Comparison of ENCODE assay signal across 19 cellular contexts in genomic region chr9:129558063-129558550, GRCh38.
A peak's percentile ranks its signal among the peaks of the same experiment; 100 is the strongest.
DNase-seq lines count a peak whose midpoint lies in the region; ATAC-seq and TF ChIP-seq lines count a peak whose summit lies in the region.
"Had no signal": no experiment of that assay in that cellular context is flagged by ENCODE, and none has a peak within 500 bp of the region (broad histone marks: within the 10 kb centered on the region; RNA-seq: fewer than 3 reads in every experiment).

No MANE protein-coding gene starts in this region.

- H3K27me3 Mint-ChIP-seq in chondrocyte (ENCODE audit: low read depth), result no peaks in the 10 kb centered on the region

- no peaks in the 10 kb centered on the region for H3K36me3 ChIP-seq in cardiac muscle cell
- H3K36me3 ChIP-seq in mesenchymal stem cell (ENCODE audit: control insufficient read depth in 1 of 2, insufficient read depth in 2 of 2, low read depth in 1 of 2, low read length in 2 of 2), result no peaks in the 10 kb centered on the region
- no peaks in the 10 kb centered on the region for H3K36me3 ChIP-seq in thyroid gland
- H3K36me3 ChIP-seq: brain microvascular endothelial cell, HAP-1, lower lobe of right lung, upper lobe of left lung had no signal

- H3K36me3 Mint-ChIP-seq in chondrocyte (ENCODE audit: low read depth), result no peaks in the 10 kb centered on the region
- H3K36me3 Mint-ChIP-seq: CD8-positive, alpha-beta memory T cell had no signal

- H3K4me3 ChIP-seq in cardiac muscle cell, result no peak overlapping the region
- no peak overlapping the region for H3K4me3 ChIP-seq in mesenchymal stem cell (ENCODE audit: insufficient read depth in 1 of 2, low read depth in 1 of 2, low read length in 2 of 2)
- H3K4me3 ChIP-seq in thyroid gland (replicated peaks in 1 of 3), result no peak overlapping the region
- H3K4me3 ChIP-seq: HAP-1, lower lobe of right lung, upper lobe of left lung had no signal

- peak overlapping the region; percentile 94 for H4K91ac ChIP-seq in mesenchymal stem cell (ENCODE audit: low read length)

- H3K18ac ChIP-seq in mesenchymal stem cell (ENCODE audit: low read depth in 1 of 2, low read length in 2 of 2), result peak overlapping the region; percentile 54 to 86

- H4K8ac ChIP-seq in mesenchymal stem cell (ENCODE audit: low read length), result peak overlapping the region; percentile 99

- H3K4me3 Mint-ChIP-seq in chondrocyte (ENCODE audit: unreplicated experiment), result no peak overlapping the region
- H3K4me3 Mint-ChIP-seq: activated naive CD4-positive, alpha-beta T cell treated with anti-CD3 and anti-CD28 coated beads for 36 hours; CD8-positive, alpha-beta memory T cell; effector memory CD8-positive, alpha-beta T cell had no signal

- H2BK12ac ChIP-seq in mesenchymal stem cell (ENCODE audit: low read length in 2 of 2), result peak overlapping the region; percentile 64 to 82

- H3K9me3 Mint-ChIP-seq in chondrocyte (ENCODE audit: low read depth), result no peaks in the 10 kb centered on the region
- H3K9me3 Mint-ChIP-seq: activated naive CD4-positive, alpha-beta T cell treated with anti-CD3 and anti-CD28 coated beads for 36 hours; CD8-positive, alpha-beta memory T cell; effector memory CD8-positive, alpha-beta T cell had no signal

- no peak for ATAC-seq in Right ventricle myocardium superior (ENCODE audit: poor library complexity)
- ATAC-seq in HG03565 (IDR thresholded peaks at IDR 0.05; ENCODE audit: unreplicated experiment), result no peak
- ATAC-seq: effector memory CD8-positive, alpha-beta T cell had no signal

- peak overlapping the region in 1 of 2 experiments; percentile 41 for H3K14ac ChIP-seq in mesenchymal stem cell (ENCODE audit: low read length in 2 of 2)

- H2AFZ ChIP-seq in mesenchymal stem cell (ENCODE audit: low read depth, low read length), result no peak overlapping the region

- no peak overlapping the region for H3K23ac ChIP-seq in mesenchymal stem cell (ENCODE audit: low read length in 2 of 2)

- H3K9ac ChIP-seq in mesenchymal stem cell (ENCODE audit: low read length), result no peak overlapping the region

- intact Hi-C loops in Right ventricle myocardium superior (cut with DNase I) (no loop called here), thyroid gland (cut with DNase I) (no loop called here)

- peak overlapping the region; percentile 100 for H2AK5ac ChIP-seq in mesenchymal stem cell (ENCODE audit: low read length, severe bottlenecking)

- peaks cover 22% of the 10 kb centered on the region for H3K4me1 Mint-ChIP-seq in chondrocyte (ENCODE audit: low read depth)
- H3K4me1 Mint-ChIP-seq: CD8-positive, alpha-beta memory T cell had no signal

- H2BK15ac ChIP-seq in mesenchymal stem cell (ENCODE audit: low read depth, poor library complexity, severe bottlenecking), result peak overlapping the region; percentile 73

- no peak for DNase-seq in cardiac muscle cell (ENCODE audit: low read depth in 1 of 2, low spot score in 1 of 2)
- no peak for DNase-seq in Right ventricle myocardium superior
- no peak for DNase-seq in chondrocyte (ENCODE audit: low spot score)
- DNase-seq in mesenchymal stem cell, result no peak
- no peak for DNase-seq in thyroid gland
- no peak for DNase-seq in SHP77 (lab: John Stamatoyannopoulos, UW)
- no peak for DNase-seq in KG1 (lab: John Stamatoyannopoulos, UW)
- DNase-seq: activated CD4-positive, CD25-positive, alpha-beta regulatory T cell; activated CD8-positive, alpha-beta memory T cell treated with anti-CD3 and anti-CD28 coated beads, Interleukin-2, amount 50 U/mL, for 4 hours; activated naive CD4-positive, alpha-beta T cell treated with anti-CD3 and anti-CD28 coated beads for 36 hours; CD8-positive, alpha-beta memory T cell; effector memory CD8-positive, alpha-beta T cell; lower lobe of right lung; NCI-H748 treated with DMSO at 0.1 percent for 48 hours; stimulated activated CD4-positive, alpha-beta T cell treated with anti-CD3 and anti-CD28 coated beads, Interleukin-4, amount 100 ng/mL, for 24 hours; upper lobe of left lung had no signal

- H3K27ac ChIP-seq in cardiac muscle cell, result peak overlapping the region; percentile 94
- H3K27ac ChIP-seq in mesenchymal stem cell (ENCODE audit: low read length, poor library complexity, severe bottlenecking), result peak overlapping the region; percentile 86
- H3K27ac ChIP-seq in thyroid gland, result peak overlapping the region; percentile 10 to 41 (median 39)
- H3K27ac ChIP-seq: lower lobe of right lung had no signal

- H3K4me1 ChIP-seq in cardiac muscle cell (ENCODE audit: low read depth), result peaks cover 48% of the 10 kb centered on the region
- peaks cover 55% of the 10 kb centered on the region for H3K4me1 ChIP-seq in mesenchymal stem cell (ENCODE audit: control insufficient read depth, insufficient read depth, low read depth, low read length)
- H3K4me1 ChIP-seq in thyroid gland, result peaks cover 29 to 48% of the 10 kb centered on the region in 2 donors

- H3K27ac Mint-ChIP-seq in chondrocyte (ENCODE audit: unreplicated experiment), result peak overlapping the region; percentile 63
- H3K27ac Mint-ChIP-seq: activated naive CD4-positive, alpha-beta T cell treated with anti-CD3 and anti-CD28 coated beads for 36 hours; effector memory CD8-positive, alpha-beta T cell had no signal

- H3K27me3 ChIP-seq in cardiac muscle cell, result no peaks in the 10 kb centered on the region
- peaks cover 0 to 9% of the 10 kb centered on the region in 2 experiments for H3K27me3 ChIP-seq in mesenchymal stem cell (ENCODE audit: control insufficient read depth in 1 of 2, insufficient read depth in 1 of 2, low read length in 2 of 2)
- no peaks in the 10 kb centered on the region for H3K27me3 ChIP-seq in thyroid gland
- H3K27me3 ChIP-seq: brain microvascular endothelial cell, upper lobe of left lung had no signal

- TF ChIP-seq POLR2A in thyroid gland (IDR thresholded peaks at IDR 0.05), result no peak

- H3K4me2 ChIP-seq in mesenchymal stem cell (ENCODE audit: low read length, poor library complexity, severe bottlenecking), result no peak overlapping the region

- no peaks in the 10 kb centered on the region for H3K79me1 ChIP-seq in mesenchymal stem cell (replicated peaks; ENCODE audit: low read length, poor library complexity, severe bottlenecking)

- peak overlapping the region; percentile 97 for H2BK5ac ChIP-seq in mesenchymal stem cell (ENCODE audit: low read depth, low read length, poor library complexity, severe bottlenecking)

- no peaks in the 10 kb centered on the region for H3K9me3 ChIP-seq in cardiac muscle cell (ENCODE audit: low read depth)
- no peaks in the 10 kb centered on the region for H3K9me3 ChIP-seq in mesenchymal stem cell (ENCODE audit: control insufficient read depth, low read length)
- H3K9me3 ChIP-seq in thyroid gland, result no peaks in the 10 kb centered on the region
- H3K9me3 ChIP-seq: HAP-1, lower lobe of right lung, upper lobe of left lung had no signal

- TF ChIP-seq CTCF in cardiac muscle cell (IDR thresholded peaks at IDR 0.05; ENCODE audit: low read depth, low read length) (no peak), chondrocyte (IDR thresholded peaks at IDR 0.05) (no peak), thyroid gland (IDR thresholded peaks at IDR 0.05) (no peak)

- H3K4ac ChIP-seq in mesenchymal stem cell (ENCODE audit: low read depth in 1 of 2, low read length in 2 of 2), result peak overlapping the region; percentile 24 to 57

- 65% methylated on average over 15 of the region's 16 CpGs for WGBS in mesenchymal stem cell
- WGBS in thyroid gland, 2 donors, result 62 to 65% methylated on average over 9 to 14 of the region's 16 CpGs

- H2BK120ac ChIP-seq in mesenchymal stem cell (ENCODE audit: low read depth, low read length), result no peak overlapping the region

Comparison
In these comparisons a context has a peak if more than half of its experiments do, and no peak if none do; other contexts are left out.
1. H3K27ac ChIP-seq: peak in every context shown above with its lines; median percentile 94 in cardiac muscle cell; 86 in mesenchymal stem cell; 39 in thyroid gland.